ENCODE assay signal across 20 cellular contexts in the genomic region with DNA sequence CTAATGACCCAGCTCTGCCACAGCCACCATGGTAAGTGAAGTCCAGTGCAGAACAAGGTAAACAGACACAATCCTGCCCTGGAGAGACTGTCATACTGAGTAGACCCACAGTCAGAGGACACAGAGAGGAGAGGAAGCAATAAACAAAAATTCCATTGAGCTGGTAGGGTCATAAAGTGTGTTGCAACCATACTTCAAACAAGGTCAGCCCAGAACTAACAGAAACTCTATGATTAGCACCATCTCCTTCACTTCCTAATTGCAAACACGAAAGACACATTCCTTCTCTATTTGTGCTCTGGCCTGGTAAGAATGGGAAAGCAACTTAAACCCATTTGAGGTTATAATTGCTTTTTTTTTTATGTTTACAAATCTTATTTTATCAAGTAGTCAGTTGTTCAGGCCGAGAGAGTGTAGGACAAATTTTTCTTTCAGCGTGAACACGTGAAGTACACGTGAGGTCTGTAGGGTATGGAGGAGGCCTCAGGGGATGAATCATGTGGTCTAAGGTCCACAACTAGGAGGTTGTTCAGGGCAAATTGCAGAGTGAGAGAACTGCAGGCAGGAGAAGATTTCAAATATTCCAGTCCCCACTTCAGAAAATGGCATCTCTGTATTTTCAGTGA.
DNase-seq lines count a peak whose midpoint lies in the region; ATAC-seq, FAIRE-seq and TF ChIP-seq lines count a peak whose summit lies in the region.
"Had no signal": no experiment of that assay in that cellular context is flagged by ENCODE, and none has a peak within 500 bp of the region (broad histone marks: within the 10 kb centered on the region; RNA-seq: fewer than 3 reads in every experiment).

No MANE protein-coding gene starts in this region.

- WGBS in small intestine, 3 donors: 17 to 65% (median 44%) methylated on average over 5 of the region's 5 CpGs
- 16 to 59% methylated on average over 5 of the region's 5 CpGs for WGBS in sigmoid colon, 2 donors

- H3K27ac Mint-ChIP-seq in osteocyte (ENCODE audit: unreplicated experiment): no peak overlapping the region
- H3K27ac Mint-ChIP-seq: activated naive CD8-positive, alpha-beta T cell; CD4-positive, CD25-positive, alpha-beta regulatory T cell; stimulated activated memory B cell treated with anti-CD40 and anti-IgM and Interleukin-4, amounts not matched to agents 10 μg/mL and 1 μg/mL and 100 μg/mL, for 72 hours; T-helper 2 cell treated with Interferon-gamma antibody and Interleukin-4, amounts not matched to agents 5 μg/mL and 100 μg/mL, for 36 hours had no signal

- peak; percentile 86 for DNase-seq in SIG-M5 treated with dmso at 0.1 percent for 504 hours (lab: John Stamatoyannopoulos, UW; ENCODE audit: unreplicated experiment)
- DNase-seq in SIG-M5 (lab: John Stamatoyannopoulos, UW): no peak
- DNase-seq in PC-3: peak; percentile 32
- DNase-seq in left colon: peak in 1 of 2 donors; percentile 63
- DNase-seq in small intestine: peak; percentile 95
- DNase-seq in osteocyte (ENCODE audit: extremely low spot score, unreplicated experiment): no peak
- no peak for DNase-seq in sigmoid colon
- DNase-seq: CD4-positive, CD25-positive, alpha-beta regulatory T cell; effector CD4-positive, alpha-beta T cell; H7; left ventricle myocardium superior; MM.1S; NCI-H2171; NCI-H82 had no signal

- H3K36me3 ChIP-seq in PC-3 (ENCODE audit: low read depth, low read length): no peaks in the 10 kb centered on the region
- H3K36me3 ChIP-seq in small intestine (ENCODE audit: control insufficient read depth in 2 of 2, insufficient read depth in 2 of 2, low read length in 2 of 2): no peaks in the 10 kb centered on the region
- H3K36me3 ChIP-seq in sigmoid colon: no peaks in the 10 kb centered on the region
- H3K36me3 ChIP-seq: neutrophil, tibial nerve had no signal

- peaks cover 17% of the 10 kb centered on the region for H3K4me1 ChIP-seq in PC-3 (ENCODE audit: insufficient read depth, low read length)
- peaks cover 7 to 20% of the 10 kb centered on the region in 2 donors for H3K4me1 ChIP-seq in small intestine (ENCODE audit: control insufficient read depth in 2 of 2, insufficient read depth in 1 of 2, low read depth in 1 of 2, low read length in 1 of 2)
- peaks cover 0 to 9% (median 3%) of the 10 kb centered on the region in 4 donors for H3K4me1 ChIP-seq in sigmoid colon
- H3K4me1 ChIP-seq: tibial nerve had no signal

- intact Hi-C loops in PC-3 (cut with micrococcal nuclease) (loop anchor here (5.0 to 10.0 kb wide), 2 partner anchors 33 to 484 kb away; no protein-coding TSS in a partner anchor), left colon (cut with DNase I, micrococcal nuclease) (no loop called here), sigmoid colon (cut with DNase I) (loop anchor here (10.0 kb wide), 1 partner anchor 434 kb away; no protein-coding TSS in a partner anchor)

- TF ChIP-seq EP300 in sigmoid colon (IDR thresholded peaks at IDR 0.05): no peak

- CTCF ChIA-PET in PC-3 (lab: Charles Lee): interaction anchor here (0.7 kb wide), 1 partner anchor 29 kb away, joined by 4 read pairs; no protein-coding TSS in a partner anchor

- TF ChIP-seq CTCF in PC-3 (conservative IDR thresholded peaks at IDR 0.05; ENCODE audit: low read depth, low read length) (no peak), osteocyte (IDR thresholded peaks at IDR 0.05) (no peak), sigmoid colon (IDR thresholded peaks at IDR 0.05) (no peak)

- no peak overlapping the region for H2AFZ ChIP-seq in PC-3 (ENCODE audit: low read length)

- H3K36me3 Mint-ChIP-seq in osteocyte (ENCODE audit: unreplicated experiment): no peaks in the 10 kb centered on the region
- H3K36me3 Mint-ChIP-seq: CD4-positive, CD25-positive, alpha-beta regulatory T cell had no signal

- FAIRE-seq in small intestine (lab: Jason Lieb, UNC): no peak

- no peaks in the 10 kb centered on the region for H3K9me2 ChIP-seq in PC-3 (replicated peaks; ENCODE audit: low read length)

- BruUV-seq in PC-3 (replicated peaks; lab: Mats Ljungman, UMichigan): no TSS peak

- H3K9ac ChIP-seq in PC-3 (ENCODE audit: low read length): no peak overlapping the region

- TF ChIP-seq POLR2A in sigmoid colon (IDR thresholded peaks at IDR 0.05): no peak

- POLR2A ChIA-PET in PC-3 (lab: Charles Lee; ENCODE audit: unreplicated experiment): interaction anchor here (0.7 kb wide), 1 partner anchor 489 kb away, joined by 10 read pairs; no protein-coding TSS in a partner anchor

- H3K4me3 ChIP-seq in PC-3 (ENCODE audit: low read length): no peak overlapping the region
- H3K4me3 ChIP-seq in small intestine (ENCODE audit: low read depth in 1 of 2, low read length in 2 of 2): no peak overlapping the region
- no peak overlapping the region for H3K4me3 ChIP-seq in sigmoid colon
- H3K4me3 ChIP-seq: tibial nerve had no signal

- H3K9me3 ChIP-seq in PC-3 (ENCODE audit: low read length) (no peaks in the 10 kb centered on the region), small intestine (ENCODE audit: control insufficient read depth, low read depth) (no peaks in the 10 kb centered on the region), sigmoid colon (no peaks in the 10 kb centered on the region)
- H3K9me3 ChIP-seq: neutrophil, tibial nerve had no signal

- H3F3A ChIP-seq in PC-3 (ENCODE audit: low read length, unreplicated experiment): no peaks in the 10 kb centered on the region

- no peaks in the 10 kb centered on the region for H3K79me2 ChIP-seq in PC-3 (ENCODE audit: low read length)

- no peaks in the 10 kb centered on the region for H4K20me1 ChIP-seq in PC-3 (ENCODE audit: low read length)

- H3K4me2 ChIP-seq in PC-3 (ENCODE audit: low read length): 0 out of 2 replicates have a peak overlapping the region, but pooled peaks have one; percentile 4

- H3K27ac ChIP-seq in PC-3 (ENCODE audit: low read length) (peak overlapping the region; percentile 40), small intestine (ENCODE audit: low read depth in 1 of 2, low read length in 1 of 2) (peak overlapping the region; percentile 5 to 14), sigmoid colon (no peak overlapping the region)
- H3K27ac ChIP-seq: neutrophil, tibial nerve had no signal

- H3K9me3 Mint-ChIP-seq in osteocyte (ENCODE audit: unreplicated experiment): no peaks in the 10 kb centered on the region
- H3K9me3 Mint-ChIP-seq: stimulated activated memory B cell treated with anti-CD40 and anti-IgM and Interleukin-4, amounts not matched to agents 10 μg/mL and 1 μg/mL and 100 μg/mL, for 72 hours; T-helper 2 cell treated with Interferon-gamma antibody and Interleukin-4, amounts not matched to agents 5 μg/mL and 100 μg/mL, for 36 hours had no signal

- peak; percentile 39 for ATAC-seq in PC-3
- peak; percentile 91 for ATAC-seq in left colon
- no peak for ATAC-seq in GM18519 (IDR thresholded peaks at IDR 0.05; ENCODE audit: low FRiP score, unreplicated experiment)
- ATAC-seq: left ventricle myocardium superior; stimulated activated memory B cell treated with anti-CD40 and anti-IgM and Interleukin-4, amounts not matched to agents 10 μg/mL and 1 μg/mL and 100 μg/mL, for 72 hours had no signal

- H3K4me3 Mint-ChIP-seq in osteocyte (ENCODE audit: unreplicated experiment): no peak overlapping the region
- H3K4me3 Mint-ChIP-seq: activated naive CD8-positive, alpha-beta T cell; CD4-positive, CD25-positive, alpha-beta regulatory T cell; stimulated activated memory B cell treated with anti-CD40 and anti-IgM and Interleukin-4, amounts not matched to agents 10 μg/mL and 1 μg/mL and 100 μg/mL, for 72 hours; T-helper 2 cell treated with Interferon-gamma antibody and Interleukin-4, amounts not matched to agents 5 μg/mL and 100 μg/mL, for 36 hours had no signal

- H3K4me1 Mint-ChIP-seq in osteocyte (ENCODE audit: unreplicated experiment): peaks cover 16% of the 10 kb centered on the region
- H3K4me1 Mint-ChIP-seq: stimulated activated memory B cell treated with anti-CD40 and anti-IgM and Interleukin-4, amounts not matched to agents 10 μg/mL and 1 μg/mL and 100 μg/mL, for 72 hours had no signal

- H3K27me3 Mint-ChIP-seq in osteocyte (ENCODE audit: unreplicated experiment): no peaks in the 10 kb centered on the region
- H3K27me3 Mint-ChIP-seq: activated naive CD8-positive, alpha-beta T cell; CD4-positive, CD25-positive, alpha-beta regulatory T cell; stimulated activated memory B cell treated with anti-CD40 and anti-IgM and Interleukin-4, amounts not matched to agents 10 μg/mL and 1 μg/mL and 100 μg/mL, for 72 hours had no signal

- H3K27me3 ChIP-seq in PC-3 (ENCODE audit: low read length) (no peaks in the 10 kb centered on the region), small intestine (ENCODE audit: control insufficient read depth in 2 of 2, insufficient read depth in 2 of 2, low read length in 2 of 2) (no peaks in the 10 kb centered on the region), sigmoid colon (no peaks in the 10 kb centered on the region)
- H3K27me3 ChIP-seq: neutrophil, tibial nerve had no signal

Comparison
In these comparisons a context has a peak if more than half of its experiments do, and no peak if none do; other contexts are left out.
1. DNase-seq: peak in SIG-M5 treated with dmso at 0.1 percent for 504 hours (single experiment), PC-3 (single experiment) and small intestine (single experiment); none in SIG-M5 (single experiment), osteocyte (single experiment) and sigmoid colon (single experiment).
2. H3K27ac ChIP-seq: peak in PC-3 (single experiment) and small intestine (2 of 2); none in sigmoid colon (0 of 4).
3. intact Hi-C loops: an anchor here in PC-3 (5.0 to 10.0 kb wide) and sigmoid colon (10.0 kb wide); none called in left colon.